21 cellular contexts compared by ENCODE assay signal in genomic region chr9:14051459-14051858, GRCh38.
"Had no signal": no experiment of that assay in that cellular context is flagged by ENCODE, and none has a peak within 500 bp of the region (broad histone marks: within the 10 kb centered on the region; RNA-seq: fewer than 3 reads in every experiment).

No MANE protein-coding gene starts in this region.

- H3K27me3 ChIP-seq: dorsolateral prefrontal cortex, gastroesophageal sphincter, heart right ventricle, testis, upper lobe of right lung had no signal

- H3K9me3 ChIP-seq: gastroesophageal sphincter, mucosa of descending colon, testis, upper lobe of right lung had no signal

- DNase-seq: activated CD4-positive, alpha-beta T cell treated with anti-CD3 and anti-CD28 coated beads, Interleukin-2, amount 10 ng/mL, durations not matched to agents 24 days and 14 days; activated CD8-positive, alpha-beta memory T cell treated with anti-CD3 and anti-CD28 coated beads, Interleukin-2, amount 50 U/mL, for 48 hours; activated CD8-positive, alpha-beta T cell treated with anti-CD3 and anti-CD28 coated beads, Interleukin-2, amount 10 ng/mL, durations not matched to agents 7 days and 5 days; activated gamma-delta T cell treated with Interleukin-2 at 50 U/mL for 16 hours; dorsolateral prefrontal cortex; heart right ventricle; left colon; mucosa of descending colon; naive thymus-derived CD4-positive, alpha-beta T cell; retina; SHP77 treated with DMSO at 0.1 percent for 48 hours; stimulated activated CD4-positive, alpha-beta T cell treated with anti-CD3 and anti-CD28 coated beads, Interleukin-4, amount 100 ng/mL, for 4 hours; stimulated activated CD8-positive, alpha-beta memory T cell treated with anti-CD3 and anti-CD28 coated beads, Interleukin-4, amount 100 ng/mL, for 48 hours; stimulated activated naive CD8-positive, alpha-beta T cell treated with anti-CD3 and anti-CD28 coated beads, Interleukin-15, Interleukin-2, amounts not matched to agents 100 U/mL and 50 U/mL, for 24 hours; T-helper 17 cell; testis; upper lobe of right lung had no signal

- H3K4me1 ChIP-seq: gastroesophageal sphincter, parathyroid adenoma, testis had no signal

- H3K9ac ChIP-seq: parathyroid adenoma had no signal

- H3K4me3 ChIP-seq: dorsolateral prefrontal cortex, gastroesophageal sphincter, heart right ventricle, mucosa of descending colon, skin epidermis, testis, upper lobe of right lung had no signal

- H3K79me2 ChIP-seq: parathyroid adenoma had no signal

- H3K36me3 ChIP-seq: gastroesophageal sphincter, heart right ventricle, upper lobe of right lung had no signal

- H2AFZ ChIP-seq: parathyroid adenoma had no signal

- H3K27ac ChIP-seq: dorsolateral prefrontal cortex, gastroesophageal sphincter, heart right ventricle, parathyroid adenoma, skin epidermis, testis, upper lobe of right lung had no signal

- ATAC-seq: activated CD8-positive, alpha-beta T cell treated with anti-CD3 and anti-CD28 coated beads, Interleukin-2, amount 10 ng/mL, durations not matched to agents 7 days and 5 days; esophagus mucosa; gastroesophageal sphincter; left colon; mucosa of descending colon; naive thymus-derived CD4-positive, alpha-beta T cell; stimulated activated naive CD8-positive, alpha-beta T cell treated with anti-CD3 and anti-CD28 coated beads, Interleukin-15, Interleukin-2, amounts not matched to agents 100 U/mL and 50 U/mL, for 24 hours; T-helper 17 cell; upper lobe of right lung had no signal
